21 cellular contexts compared by ENCODE assay signal in genomic region chr3:32994045-32994444, GRCh38. TPM values are rescaled to one million over a fixed set of nuclear protein-coding genes. Genes with fewer than 3 reads are reported as not detected.
DNase-seq lines count a peak whose midpoint lies in the region; ATAC-seq and TF ChIP-seq lines count a peak whose summit lies in the region.
"Had no signal": no experiment of that assay in that cellular context is flagged by ENCODE, and none has a peak within 500 bp of the region (broad histone marks: within the 10 kb centered on the region; RNA-seq: fewer than 3 reads in every experiment).

No MANE protein-coding gene starts in this region.

- H3K4me1 ChIP-seq in esophagus muscularis mucosa = no peaks in the 10 kb centered on the region
- H3K4me1 ChIP-seq: Peyer's patch had no signal

- H3K36me3 Mint-ChIP-seq in activated CD4-positive, alpha-beta T cell treated with anti-CD3 and anti-CD28 coated beads for 36 hours (ENCODE audit: low read depth) = peaks cover 40% of the 10 kb centered on the region
- H3K36me3 Mint-ChIP-seq in natural killer cell treated with Interleukin-12 subunit alpha and Interleukin-12 subunit beta and Interleukin-15 and Interleukin-18, amount 100 ng/mL, for 72 hours = no peaks in the 10 kb centered on the region
- no peaks in the 10 kb centered on the region for H3K36me3 Mint-ChIP-seq in natural killer cell
- H3K36me3 Mint-ChIP-seq in activated naive CD8-positive, alpha-beta T cell treated with anti-CD3 and anti-CD28 coated beads for 36 hours = peaks cover 33% of the 10 kb centered on the region
- peaks cover 24% of the 10 kb centered on the region for H3K36me3 Mint-ChIP-seq in stimulated activated memory B cell treated with anti-CD40 and anti-IgM and Interleukin-4, amounts not matched to agents 10 μg/mL and 1 μg/mL and 100 μg/mL, for 72 hours

- TF ChIP-seq CTCF in natural killer cell (IDR thresholded peaks at IDR 0.05) (no peak), esophagus muscularis mucosa (IDR thresholded peaks at IDR 0.05) (no peak)

- H3K9me3 Mint-ChIP-seq in activated CD4-positive, alpha-beta T cell treated with anti-CD3 and anti-CD28 coated beads for 36 hours (ENCODE audit: low read depth) = no peaks in the 10 kb centered on the region
- no peaks in the 10 kb centered on the region for H3K9me3 Mint-ChIP-seq in natural killer cell treated with Interleukin-12 subunit alpha and Interleukin-12 subunit beta and Interleukin-15 and Interleukin-18, amount 100 ng/mL, for 72 hours
- no peaks in the 10 kb centered on the region for H3K9me3 Mint-ChIP-seq in natural killer cell
- no peaks in the 10 kb centered on the region for H3K9me3 Mint-ChIP-seq in activated naive CD8-positive, alpha-beta T cell treated with anti-CD3 and anti-CD28 coated beads for 36 hours
- no peaks in the 10 kb centered on the region for H3K9me3 Mint-ChIP-seq in stimulated activated memory B cell treated with anti-CD40 and anti-IgM and Interleukin-4, amounts not matched to agents 10 μg/mL and 1 μg/mL and 100 μg/mL, for 72 hours
- H3K9me3 Mint-ChIP-seq: IgD-negative memory B cell had no signal

- peaks cover 0 to 35% (median 24%) of the 10 kb centered on the region in 4 donors for H3K36me3 ChIP-seq in esophagus muscularis mucosa

- no peak for DNase-seq in activated CD4-positive, alpha-beta T cell treated with anti-CD3 and anti-CD28 coated beads for 36 hours
- no peak for DNase-seq in activated CD4-positive, alpha-beta T cell treated with anti-CD3 and anti-CD28 coated beads for 4 hours
- DNase-seq in natural killer cell treated with Interleukin-12 subunit alpha and Interleukin-12 subunit beta and Interleukin-15 and Interleukin-18, amount 100 ng/mL, for 72 hours (ENCODE audit: low spot score) = no peak
- DNase-seq in natural killer cell = no peak
- DNase-seq in activated naive CD8-positive, alpha-beta T cell treated with anti-CD3 and anti-CD28 coated beads for 36 hours = no peak
- DNase-seq in esophagus muscularis mucosa (ENCODE audit: extremely low spot score) = no peak
- DNase-seq: 8988T, C1 segment of cervical spinal cord, H7, MV-4-11, NCI-H1417 treated with DMSO at 0.1 percent for 48 hours, NCI-H2029, NCI-H2171 treated with DMSO at 0.1 percent for 48 hours, NCI-H510A, NCI-H82, Peyer's patch had no signal

- TF ChIP-seq EP300 in esophagus muscularis mucosa (IDR thresholded peaks at IDR 0.05) = no peak

- no peak overlapping the region for H3K4me3 ChIP-seq in esophagus muscularis mucosa
- H3K4me3 ChIP-seq: Peyer's patch had no signal

- no peak for TF ChIP-seq POLR2A in esophagus muscularis mucosa (IDR thresholded peaks at IDR 0.05; ENCODE audit: low read depth)

- POLR2A ChIA-PET in activated CD4-positive, alpha-beta T cell treated with anti-CD3 and anti-CD28 coated beads for 36 hours (lab: Charles Lee) = no interaction called here

- no peaks in the 10 kb centered on the region for H3K9me3 ChIP-seq in esophagus muscularis mucosa
- H3K9me3 ChIP-seq: Peyer's patch had no signal

- no peaks in the 10 kb centered on the region for H3K27me3 ChIP-seq in esophagus muscularis mucosa
- H3K27me3 ChIP-seq: Peyer's patch had no signal

- peak overlapping the region; percentile 95 for H3K27ac Mint-ChIP-seq in activated CD4-positive, alpha-beta T cell treated with anti-CD3 and anti-CD28 coated beads for 36 hours
- H3K27ac Mint-ChIP-seq in natural killer cell treated with Interleukin-12 subunit alpha and Interleukin-12 subunit beta and Interleukin-15 and Interleukin-18, amount 100 ng/mL, for 72 hours = peak overlapping the region; percentile 85 to 92
- H3K27ac Mint-ChIP-seq in natural killer cell = no peak overlapping the region
- peak overlapping the region; percentile 90 for H3K27ac Mint-ChIP-seq in activated naive CD8-positive, alpha-beta T cell treated with anti-CD3 and anti-CD28 coated beads for 36 hours
- H3K27ac Mint-ChIP-seq in stimulated activated memory B cell treated with anti-CD40 and anti-IgM and Interleukin-4, amounts not matched to agents 10 μg/mL and 1 μg/mL and 100 μg/mL, for 72 hours = peak overlapping the region; percentile 80
- H3K27ac Mint-ChIP-seq: IgD-negative memory B cell had no signal

- H3K27ac ChIP-seq in esophagus muscularis mucosa (replicated peaks in 1 of 4) = no peak overlapping the region
- H3K27ac ChIP-seq: Peyer's patch had no signal

- CTCF ChIA-PET in activated CD4-positive, alpha-beta T cell treated with anti-CD3 and anti-CD28 coated beads for 36 hours (lab: Charles Lee) = no interaction called here

- H3K27me3 Mint-ChIP-seq in activated CD4-positive, alpha-beta T cell treated with anti-CD3 and anti-CD28 coated beads for 36 hours = peaks cover 2% of the 10 kb centered on the region
- no peaks in the 10 kb centered on the region for H3K27me3 Mint-ChIP-seq in natural killer cell treated with Interleukin-12 subunit alpha and Interleukin-12 subunit beta and Interleukin-15 and Interleukin-18, amount 100 ng/mL, for 72 hours
- H3K27me3 Mint-ChIP-seq in natural killer cell (ENCODE audit: low read depth in 2 of 2) = no peaks in the 10 kb centered on the region
- peaks cover 5% of the 10 kb centered on the region for H3K27me3 Mint-ChIP-seq in activated naive CD8-positive, alpha-beta T cell treated with anti-CD3 and anti-CD28 coated beads for 36 hours
- no peaks in the 10 kb centered on the region for H3K27me3 Mint-ChIP-seq in stimulated activated memory B cell treated with anti-CD40 and anti-IgM and Interleukin-4, amounts not matched to agents 10 μg/mL and 1 μg/mL and 100 μg/mL, for 72 hours
- H3K27me3 Mint-ChIP-seq: IgD-negative memory B cell had no signal

- no peak for ATAC-seq in activated CD4-positive, alpha-beta T cell treated with anti-CD3 and anti-CD28 coated beads for 36 hours
- ATAC-seq in natural killer cell treated with Interleukin-12 subunit alpha and Interleukin-12 subunit beta and Interleukin-15 and Interleukin-18, amount 100 ng/mL, for 72 hours = no peak
- no peak for ATAC-seq in natural killer cell
- ATAC-seq in stimulated activated memory B cell treated with anti-CD40 and anti-IgM and Interleukin-4, amounts not matched to agents 10 μg/mL and 1 μg/mL and 100 μg/mL, for 72 hours = no peak
- no peak for ATAC-seq in HG02759 (IDR thresholded peaks at IDR 0.05; ENCODE audit: unreplicated experiment)

- H3K4me3 Mint-ChIP-seq in activated CD4-positive, alpha-beta T cell treated with anti-CD3 and anti-CD28 coated beads for 36 hours = no peak overlapping the region
- H3K4me3 Mint-ChIP-seq in natural killer cell treated with Interleukin-12 subunit alpha and Interleukin-12 subunit beta and Interleukin-15 and Interleukin-18, amount 100 ng/mL, for 72 hours = peak overlapping the region; percentile 23
- no peak overlapping the region for H3K4me3 Mint-ChIP-seq in natural killer cell
- no peak overlapping the region for H3K4me3 Mint-ChIP-seq in activated naive CD8-positive, alpha-beta T cell treated with anti-CD3 and anti-CD28 coated beads for 36 hours
- no peak overlapping the region for H3K4me3 Mint-ChIP-seq in stimulated activated memory B cell treated with anti-CD40 and anti-IgM and Interleukin-4, amounts not matched to agents 10 μg/mL and 1 μg/mL and 100 μg/mL, for 72 hours
- H3K4me3 Mint-ChIP-seq: IgD-negative memory B cell had no signal

- intact Hi-C loops in activated CD4-positive, alpha-beta T cell treated with anti-CD3 and anti-CD28 coated beads for 36 hours (cut with DNase I, micrococcal nuclease) = no loop called here
- intact Hi-C loops in natural killer cell (cut with micrococcal nuclease) = no loop called here
- intact Hi-C loops in esophagus muscularis mucosa (cut with DNase I) = no loop called here

- 91% methylated on average over 5 of the region's 5 CpGs for WGBS in esophagus muscularis mucosa

- H3K4me1 Mint-ChIP-seq in activated CD4-positive, alpha-beta T cell treated with anti-CD3 and anti-CD28 coated beads for 36 hours = peaks cover 84% of the 10 kb centered on the region
- peaks cover 23 to 59% of the 10 kb centered on the region in 2 donors for H3K4me1 Mint-ChIP-seq in natural killer cell treated with Interleukin-12 subunit alpha and Interleukin-12 subunit beta and Interleukin-15 and Interleukin-18, amount 100 ng/mL, for 72 hours (ENCODE audit: low read depth in 2 of 2)
- no peaks in the 10 kb centered on the region for H3K4me1 Mint-ChIP-seq in natural killer cell
- peaks cover 62% of the 10 kb centered on the region for H3K4me1 Mint-ChIP-seq in activated naive CD8-positive, alpha-beta T cell treated with anti-CD3 and anti-CD28 coated beads for 36 hours
- peaks cover 34% of the 10 kb centered on the region for H3K4me1 Mint-ChIP-seq in stimulated activated memory B cell treated with anti-CD40 and anti-IgM and Interleukin-4, amounts not matched to agents 10 μg/mL and 1 μg/mL and 100 μg/mL, for 72 hours

RNA-seq across cellular contexts. Expression of gene CCR4, which starts 42.6 kb away (rescaled TPM):
- 10 to 100 TPM; 62.2 to 69.7 TPM for total RNA-seq in activated CD4-positive, alpha-beta T cell treated with anti-CD3 and anti-CD28 coated beads for 36 hours
- total RNA-seq in natural killer cell treated with Interleukin-12 subunit alpha and Interleukin-12 subunit beta and Interleukin-15 and Interleukin-18, amount 100 ng/mL, for 72 hours = 10 to 100 TPM; 12.1 to 40.9 TPM
- total RNA-seq in natural killer cell = 1 to 10 TPM in 2 of 3 donors, under 1 TPM in 1; 0.52 to 2.5 (median 1.4) TPM
- 1 to 10 TPM; 8.1 to 8.8 TPM for total RNA-seq in activated naive CD8-positive, alpha-beta T cell treated with anti-CD3 and anti-CD28 coated beads for 36 hours
- total RNA-seq in esophagus muscularis mucosa = under 1 TPM in 1 of 4 donors, not detected in 3; 0.17 TPM
- total RNA-seq: H7, HT1080, LHCN-M2, Peyer's patch had no signal

Comparison
In these comparisons a context has a peak if more than half of its experiments do, and no peak if none do; other contexts are left out.
1. H3K27ac Mint-ChIP-seq: peak in activated CD4-positive, alpha-beta T cell treated with anti-CD3 and anti-CD28 coated beads for 36 hours (single experiment), natural killer cell treated with Interleukin-12 subunit alpha and Interleukin-12 subunit beta and Interleukin-15 and Interleukin-18, amount 100 ng/mL, for 72 hours (2 of 2), activated naive CD8-positive, alpha-beta T cell treated with anti-CD3 and anti-CD28 coated beads for 36 hours (single experiment) and stimulated activated memory B cell treated with anti-CD40 and anti-IgM and Interleukin-4, amounts not matched to agents 10 μg/mL and 1 μg/mL and 100 μg/mL, for 72 hours (single experiment); none in natural killer cell (0 of 2).